In genomic region chr10:63206997-63207952, GRCh38 we compare ENCODE assay signal across 8 cellular contexts.
A peak's percentile ranks its signal among the peaks of the same experiment; 100 is the strongest.
DNase-seq lines count a peak whose midpoint lies in the region; ATAC-seq, FAIRE-seq and TF ChIP-seq lines count a peak whose summit lies in the region.

No MANE protein-coding gene starts in this region.

- H3K27me3 ChIP-seq in pancreas = no peaks in the 10 kb centered on the region

- H3K36me3 ChIP-seq in pancreas = peaks cover 0 to 8% (median 4%) of the 10 kb centered on the region in 3 donors

- TF ChIP-seq CTCF in WI38 (IDR thresholded peaks at IDR 0.05; ENCODE audit: low read depth, low read length) (no peak), pancreas (IDR thresholded peaks at IDR 0.05) (no peak)

- H3K4me3 ChIP-seq in WI38 (ENCODE audit: low read depth, low read length) = peak overlapping the region; percentile 23
- no peak overlapping the region for H3K4me3 ChIP-seq in pancreas

- peak overlapping the region in 2 of 4 donors; percentile 3 to 7 for H3K27ac ChIP-seq in pancreas

- peak; percentile 17 for FAIRE-seq in pancreas (lab: Jason Lieb, UNC)

- peak; percentile 51 for ATAC-seq in GM18502 (IDR thresholded peaks at IDR 0.05; ENCODE audit: poor library complexity, unreplicated experiment)
- peak; percentile 34 for ATAC-seq in HG03135 (IDR thresholded peaks at IDR 0.05; ENCODE audit: unreplicated experiment)
- peak; percentile 44 to 76 (median 74) for ATAC-seq in pancreas
- no peak for ATAC-seq in HG03159 (IDR thresholded peaks at IDR 0.05; ENCODE audit: unreplicated experiment)

- H3K9me3 ChIP-seq in pancreas = no peaks in the 10 kb centered on the region

- intact Hi-C loops in pancreas (cut with DNase I) = no loop called here

- H3K4me1 ChIP-seq in pancreas = peaks cover 11 to 30% (median 14%) of the 10 kb centered on the region in 3 donors

- DNase-seq in fibroblast of the conjunctiva (ENCODE audit: low read depth) = peak; percentile 65
- no peak for DNase-seq in pancreas
- no peak for DNase-seq in DMS 273 (lab: John Stamatoyannopoulos, UW; ENCODE audit: unreplicated experiment)
- DNase-seq in NCI-H2171 treated with DMSO at 0.1 percent for 48 hours (lab: John Stamatoyannopoulos, UW) = no peak

- 59 to 62% methylated on average over 9 of the region's 9 CpGs for WGBS in pancreas, 2 donors
